ENCODE assay signal across 26 cellular contexts in genomic region chr3:107220538-107220937, GRCh38.
"Had no signal": no experiment of that assay in that cellular context is flagged by ENCODE, and none has a peak within 500 bp of the region (broad histone marks: within the 10 kb centered on the region; RNA-seq: fewer than 3 reads in every experiment).

No MANE protein-coding gene starts in this region.

- H3K4me3 ChIP-seq: esophagus muscularis mucosa, left lung, mucosa of descending colon, pancreas, right lobe of liver, SK-N-MC, spleen, testis, upper lobe of left lung had no signal

- H3K9me3 ChIP-seq: esophagus muscularis mucosa, left lung, mucosa of descending colon, pancreas, right lobe of liver, spleen, testis, upper lobe of left lung had no signal

- H3K27ac ChIP-seq: esophagus muscularis mucosa, foreskin keratinocyte, left lung, pancreas, right lobe of liver, SK-N-MC, spleen, testis, upper lobe of left lung had no signal

- H3K36me3 Mint-ChIP-seq: activated naive CD4-positive, alpha-beta T cell treated with anti-CD3 and anti-CD28 coated beads, Interleukin-2, amount 10 ng/mL, durations not matched to agents 7 days and 5 days; naive thymus-derived CD8-positive, alpha-beta T cell; stimulated activated memory B cell treated with anti-CD40 and anti-IgM and Interleukin-4, amounts not matched to agents 10 μg/mL and 1 μg/mL and 100 μg/mL, for 72 hours had no signal

- H3K4me1 Mint-ChIP-seq: activated CD4-positive, alpha-beta T cell treated with anti-CD3 and anti-CD28 coated beads, Interleukin-2, amount 10 ng/mL, durations not matched to agents 24 days and 14 days; activated naive CD4-positive, alpha-beta T cell treated with anti-CD3 and anti-CD28 coated beads, Interleukin-2, amount 10 ng/mL, durations not matched to agents 7 days and 5 days; activated naive CD8-positive, alpha-beta T cell treated with anti-CD3 and anti-CD28 coated beads, Interleukin-2, amount 50 U/mL, for 24 hours; naive thymus-derived CD8-positive, alpha-beta T cell; stimulated activated memory B cell treated with anti-CD40 and anti-IgM and Interleukin-4, amounts not matched to agents 10 μg/mL and 1 μg/mL and 100 μg/mL, for 72 hours had no signal

- DNase-seq: activated CD4-positive, alpha-beta T cell treated with anti-CD3 and anti-CD28 coated beads, Interleukin-2, amount 10 ng/mL, durations not matched to agents 24 days and 14 days; activated CD4-positive, CD25-positive, alpha-beta regulatory T cell; activated CD8-positive, alpha-beta memory T cell treated with anti-CD3 and anti-CD28 coated beads, Interleukin-2, amount 50 U/mL, for 4 hours; activated CD8-positive, alpha-beta T cell treated with anti-CD3 and anti-CD28 coated beads, Interleukin-2, amount 10 ng/mL, durations not matched to agents 7 days and 5 days; activated naive CD4-positive, alpha-beta T cell treated with anti-CD3 and anti-CD28 coated beads, Interleukin-2, amount 10 ng/mL, durations not matched to agents 7 days and 5 days; activated naive CD8-positive, alpha-beta T cell treated with anti-CD3 and anti-CD28 coated beads, Interleukin-2, amount 50 U/mL, for 24 hours; activated T-cell treated with anti-CD3 and anti-CD28 coated beads, Interleukin-2, amount 50 U/mL, for 4 hours; anterior cingulate cortex; cerebellar nuclear complex; effector CD8-positive, alpha-beta T cell; foreskin keratinocyte; head of caudate nucleus; left lung; mucosa of descending colon; naive thymus-derived CD8-positive, alpha-beta T cell; pancreas; right lobe of liver; spleen; stimulated activated CD4-positive, alpha-beta T cell treated with anti-CD3 and anti-CD28 coated beads, Interleukin-4, amount 100 ng/mL, for 4 hours; T1000; testis; upper lobe of left lung had no signal

- H3K27me3 Mint-ChIP-seq: activated naive CD4-positive, alpha-beta T cell treated with anti-CD3 and anti-CD28 coated beads, Interleukin-2, amount 10 ng/mL, durations not matched to agents 7 days and 5 days; dendritic cell treated with granulocyte-macrophage colony-stimulating factor and Interleukin-4, amounts not matched to agents 40 ng/mL and 50 ng/mL, for 4 days had no signal

- H3K4me3 Mint-ChIP-seq: activated CD4-positive, alpha-beta T cell treated with anti-CD3 and anti-CD28 coated beads, Interleukin-2, amount 10 ng/mL, durations not matched to agents 24 days and 14 days; activated CD8-positive, alpha-beta T cell treated with anti-CD3 and anti-CD28 coated beads, Interleukin-2, amount 10 ng/mL, durations not matched to agents 7 days and 5 days; activated naive CD4-positive, alpha-beta T cell treated with anti-CD3 and anti-CD28 coated beads, Interleukin-2, amount 10 ng/mL, durations not matched to agents 7 days and 5 days; activated naive CD8-positive, alpha-beta T cell treated with anti-CD3 and anti-CD28 coated beads, Interleukin-2, amount 50 U/mL, for 24 hours; activated T-cell treated with anti-CD3 and anti-CD28 coated beads, Interleukin-2, amount 50 U/mL, for 4 hours; dendritic cell treated with granulocyte-macrophage colony-stimulating factor and Interleukin-4, amounts not matched to agents 40 ng/mL and 50 ng/mL, for 4 days; naive thymus-derived CD8-positive, alpha-beta T cell; stimulated activated memory B cell treated with anti-CD40 and anti-IgM and Interleukin-4, amounts not matched to agents 10 μg/mL and 1 μg/mL and 100 μg/mL, for 72 hours had no signal

- H3K36me3 ChIP-seq: esophagus muscularis mucosa, left lung, pancreas, right lobe of liver, spleen, upper lobe of left lung had no signal

- H3K27me3 ChIP-seq: esophagus muscularis mucosa, foreskin keratinocyte, left lung, pancreas, right lobe of liver, spleen, testis, upper lobe of left lung had no signal

- H3K9me3 Mint-ChIP-seq: activated CD4-positive, alpha-beta T cell treated with anti-CD3 and anti-CD28 coated beads, Interleukin-2, amount 10 ng/mL, durations not matched to agents 24 days and 14 days; activated naive CD4-positive, alpha-beta T cell treated with anti-CD3 and anti-CD28 coated beads, Interleukin-2, amount 10 ng/mL, durations not matched to agents 7 days and 5 days; activated naive CD8-positive, alpha-beta T cell treated with anti-CD3 and anti-CD28 coated beads, Interleukin-2, amount 50 U/mL, for 24 hours; activated T-cell treated with anti-CD3 and anti-CD28 coated beads, Interleukin-2, amount 50 U/mL, for 4 hours; dendritic cell treated with granulocyte-macrophage colony-stimulating factor and Interleukin-4, amounts not matched to agents 40 ng/mL and 50 ng/mL, for 4 days; naive thymus-derived CD8-positive, alpha-beta T cell; stimulated activated memory B cell treated with anti-CD40 and anti-IgM and Interleukin-4, amounts not matched to agents 10 μg/mL and 1 μg/mL and 100 μg/mL, for 72 hours had no signal

- H3K4me1 ChIP-seq: esophagus muscularis mucosa, left lung, pancreas, spleen, testis had no signal

- ATAC-seq: activated CD8-positive, alpha-beta T cell treated with anti-CD3 and anti-CD28 coated beads, Interleukin-2, amount 10 ng/mL, durations not matched to agents 7 days and 5 days; activated naive CD8-positive, alpha-beta T cell treated with anti-CD3 and anti-CD28 coated beads, Interleukin-2, amount 50 U/mL, for 24 hours; activated T-cell treated with anti-CD3 and anti-CD28 coated beads, Interleukin-2, amount 50 U/mL, for 4 hours; foreskin keratinocyte; left lung; mucosa of descending colon; naive thymus-derived CD8-positive, alpha-beta T cell; pancreas; right lobe of liver; stimulated activated memory B cell treated with anti-CD40 and anti-IgM and Interleukin-4, amounts not matched to agents 10 μg/mL and 1 μg/mL and 100 μg/mL, for 72 hours had no signal

- H3K27ac Mint-ChIP-seq: activated CD4-positive, alpha-beta T cell treated with anti-CD3 and anti-CD28 coated beads, Interleukin-2, amount 10 ng/mL, durations not matched to agents 24 days and 14 days; activated CD8-positive, alpha-beta T cell treated with anti-CD3 and anti-CD28 coated beads, Interleukin-2, amount 10 ng/mL, durations not matched to agents 7 days and 5 days; activated naive CD4-positive, alpha-beta T cell treated with anti-CD3 and anti-CD28 coated beads, Interleukin-2, amount 10 ng/mL, durations not matched to agents 7 days and 5 days; activated naive CD8-positive, alpha-beta T cell treated with anti-CD3 and anti-CD28 coated beads, Interleukin-2, amount 50 U/mL, for 24 hours; dendritic cell treated with granulocyte-macrophage colony-stimulating factor and Interleukin-4, amounts not matched to agents 40 ng/mL and 50 ng/mL, for 4 days; naive thymus-derived CD8-positive, alpha-beta T cell; stimulated activated memory B cell treated with anti-CD40 and anti-IgM and Interleukin-4, amounts not matched to agents 10 μg/mL and 1 μg/mL and 100 μg/mL, for 72 hours had no signal
